Comparison of ENCODE assay signal across 16 cellular contexts in the genomic region with DNA sequence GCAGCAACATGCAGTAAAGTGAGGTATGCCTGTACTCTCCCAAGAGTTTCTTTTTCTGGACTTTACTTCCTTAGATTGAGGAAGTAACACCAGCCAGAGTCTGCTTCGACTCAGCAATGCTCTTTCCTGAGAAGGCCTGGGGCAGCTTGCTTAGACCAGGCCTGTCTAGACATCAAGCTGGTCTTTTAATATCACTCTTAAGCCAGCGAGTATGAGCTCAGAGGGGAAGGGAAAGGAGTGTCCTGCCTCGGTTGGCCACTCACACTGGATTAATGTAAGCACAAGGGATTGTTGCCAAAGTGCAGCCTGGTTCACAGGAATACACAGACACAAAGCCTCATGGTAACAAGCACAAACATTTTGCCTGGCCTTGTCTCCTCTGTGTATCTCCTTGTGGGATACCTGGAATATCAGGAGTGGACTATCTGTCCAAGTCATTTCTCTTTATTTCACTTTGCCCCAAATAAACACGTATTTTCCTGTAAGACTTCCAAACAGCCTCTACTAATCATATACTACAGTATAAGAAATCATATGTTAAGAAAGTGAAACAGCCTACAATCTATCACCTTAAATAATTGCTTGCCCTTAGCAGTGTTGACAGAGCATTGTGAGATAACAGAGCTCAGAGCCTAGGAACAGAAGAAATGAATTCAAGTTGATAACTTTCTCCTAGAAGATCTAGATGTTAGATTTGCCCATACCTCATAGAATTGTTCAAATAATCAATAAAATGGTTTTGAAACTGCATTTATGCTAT.
DNase-seq lines count a peak whose midpoint lies in the region; ATAC-seq and TF ChIP-seq lines count a peak whose summit lies in the region.
"Had no signal": no experiment of that assay in that cellular context is flagged by ENCODE, and none has a peak within 500 bp of the region (broad histone marks: within the 10 kb centered on the region; RNA-seq: fewer than 3 reads in every experiment).

No MANE protein-coding gene starts in this region.

- intact Hi-C loops in CD4-positive, alpha-beta T cell (cut with DNase I, micrococcal nuclease) = no loop called here

- H3K9me2 ChIP-seq in MM.1S (replicated peaks; ENCODE audit: insufficient read depth, low read length) = no peaks in the 10 kb centered on the region

- H3K9me3 Mint-ChIP-seq in CD4-positive, alpha-beta T cell = peaks cover 5% of the 10 kb centered on the region
- H3K9me3 Mint-ChIP-seq in activated T-cell treated with anti-CD3 and anti-CD28 coated beads, Interleukin-2, amount 50 U/mL, for 72 hours = peaks cover 0 to under 1% of the 10 kb centered on the region in 2 donors

- no peak for TF ChIP-seq CTCF in OCI-LY3 (IDR thresholded peaks at IDR 0.05; ENCODE audit: low read depth, low read length)
- TF ChIP-seq CTCF in CD4-positive, alpha-beta T cell (IDR thresholded peaks at IDR 0.05) = no peak
- TF ChIP-seq CTCF in MM.1S (IDR thresholded peaks at IDR 0.05; ENCODE audit: low read length) = no peak

- H3K9me3 ChIP-seq in OCI-LY3 (ENCODE audit: insufficient read depth, low read length) (no peaks in the 10 kb centered on the region; the same call in 1 of the 2 replicates), MM.1S (replicated peaks; ENCODE audit: insufficient read depth, low read length) (no peaks in the 10 kb centered on the region)
- no peaks in the 10 kb centered on the region for H3K9me3 ChIP-seq in CD4-positive, alpha-beta T cell (ENCODE audit: control insufficient read depth, low read length)

- ATAC-seq in HG03175 (IDR thresholded peaks at IDR 0.05; ENCODE audit: unreplicated experiment) (peak; percentile 51), HG02798 (IDR thresholded peaks at IDR 0.05; ENCODE audit: poor library complexity, unreplicated experiment) (no peak)
- no peak for ATAC-seq in CD4-positive, alpha-beta T cell (ENCODE audit: poor library complexity)
- ATAC-seq in activated T-cell treated with anti-CD3 and anti-CD28 coated beads, Interleukin-2, amount 50 U/mL, for 72 hours (replicated peaks in 1 of 2) = no peak
- ATAC-seq: activated CD8-positive, alpha-beta memory T cell treated with anti-CD3 and anti-CD28 coated beads, Interleukin-2, amount 10 ng/mL, durations not matched to agents 7 days and 5 days; K562 had no signal

- no peak overlapping the region for H3K4me2 ChIP-seq in OCI-LY3 (ENCODE audit: low read length)
- H3K4me2 ChIP-seq in MM.1S (ENCODE audit: low read depth, low read length) = no peak overlapping the region

- H3K79me2 ChIP-seq in OCI-LY3 (ENCODE audit: low read length) (no peaks in the 10 kb centered on the region), MM.1S (ENCODE audit: low read length) (no peaks in the 10 kb centered on the region)

- POLR2A ChIA-PET in CD4-positive, alpha-beta T cell (lab: Charles Lee) = no interaction called here

- H3K36me3 Mint-ChIP-seq in CD4-positive, alpha-beta T cell (ENCODE audit: low read depth) = no peaks in the 10 kb centered on the region
- no peaks in the 10 kb centered on the region for H3K36me3 Mint-ChIP-seq in activated T-cell treated with anti-CD3 and anti-CD28 coated beads, Interleukin-2, amount 50 U/mL, for 72 hours (ENCODE audit: insufficient read depth in 2 of 2)
- H3K36me3 Mint-ChIP-seq: activated CD8-positive, alpha-beta memory T cell treated with anti-CD3 and anti-CD28 coated beads, Interleukin-2, amount 10 ng/mL, durations not matched to agents 7 days and 5 days; CD14-positive monocyte had no signal

- H3K4me3 ChIP-seq in OCI-LY3 (ENCODE audit: low read length) = no peak overlapping the region
- no peak overlapping the region for H3K4me3 ChIP-seq in MM.1S (ENCODE audit: low read length)
- H3K4me3 ChIP-seq: K562, skin epidermis had no signal

- no peak overlapping the region for H3K9ac ChIP-seq in OCI-LY3 (ENCODE audit: low read length)
- H3K9ac ChIP-seq in MM.1S (ENCODE audit: low read length) = no peak overlapping the region

- no peaks in the 10 kb centered on the region for H3F3A ChIP-seq in MM.1S (ENCODE audit: insufficient read depth, low read length)

- H3K27me3 ChIP-seq in OCI-LY3 (ENCODE audit: low read depth, low read length) (no peaks in the 10 kb centered on the region), MM.1S (replicated peaks; ENCODE audit: insufficient read depth, low read length) (no peaks in the 10 kb centered on the region)
- no peaks in the 10 kb centered on the region for H3K27me3 ChIP-seq in CD4-positive, alpha-beta T cell (ENCODE audit: control insufficient read depth, insufficient read depth, low read length)

- peak; percentile 8 for DNase-seq in foreskin melanocyte
- DNase-seq in renal cortical epithelial cell (ENCODE audit: low read depth) = peak; percentile 30
- no peak for DNase-seq in CD4-positive, alpha-beta T cell
- DNase-seq in MM.1S = no peak
- no peak for DNase-seq in activated T-cell treated with anti-CD3 and anti-CD28 coated beads, Interleukin-2, amount 50 U/mL, for 72 hours
- DNase-seq: activated CD8-positive, alpha-beta memory T cell treated with anti-CD3 and anti-CD28 coated beads, Interleukin-2, amount 10 ng/mL, durations not matched to agents 7 days and 5 days; activated naive CD4-positive, alpha-beta T cell treated with anti-CD3 and anti-CD28 coated beads for 36 hours; midbrain; NCI-H446 treated with DMSO at 0.1 percent for 48 hours had no signal

- H3K4me1 Mint-ChIP-seq in CD4-positive, alpha-beta T cell (ENCODE audit: low read depth) = no peaks in the 10 kb centered on the region
- H3K4me1 Mint-ChIP-seq in activated T-cell treated with anti-CD3 and anti-CD28 coated beads, Interleukin-2, amount 50 U/mL, for 72 hours (ENCODE audit: low read depth) = no peaks in the 10 kb centered on the region
- H3K4me1 Mint-ChIP-seq: activated CD8-positive, alpha-beta memory T cell treated with anti-CD3 and anti-CD28 coated beads, Interleukin-2, amount 10 ng/mL, durations not matched to agents 7 days and 5 days; CD14-positive monocyte had no signal

- H3K4me3 Mint-ChIP-seq in CD4-positive, alpha-beta T cell = no peak overlapping the region
- H3K4me3 Mint-ChIP-seq in activated T-cell treated with anti-CD3 and anti-CD28 coated beads, Interleukin-2, amount 50 U/mL, for 72 hours = no peak overlapping the region
- H3K4me3 Mint-ChIP-seq: activated CD8-positive, alpha-beta memory T cell treated with anti-CD3 and anti-CD28 coated beads, Interleukin-2, amount 10 ng/mL, durations not matched to agents 7 days and 5 days; activated naive CD4-positive, alpha-beta T cell treated with anti-CD3 and anti-CD28 coated beads for 36 hours; CD14-positive monocyte; stimulated activated naive CD8-positive, alpha-beta T cell treated with anti-CD3 and anti-CD28 coated beads, Interleukin-15, Interleukin-2, amounts not matched to agents 100 ng/mL and 50 ng/mL, for 24 hours had no signal

- H4K20me1 ChIP-seq in OCI-LY3 (ENCODE audit: insufficient read depth, low read length) (no peaks in the 10 kb centered on the region), MM.1S (ENCODE audit: insufficient read depth, low read length) (no peaks in the 10 kb centered on the region)

- H3K4me1 ChIP-seq in OCI-LY3 (ENCODE audit: low read length) = peaks cover 9% of the 10 kb centered on the region
- no peaks in the 10 kb centered on the region for H3K4me1 ChIP-seq in MM.1S (ENCODE audit: low read length)

- peaks cover 23% of the 10 kb centered on the region for H3K27me3 Mint-ChIP-seq in CD4-positive, alpha-beta T cell
- no peaks in the 10 kb centered on the region for H3K27me3 Mint-ChIP-seq in activated T-cell treated with anti-CD3 and anti-CD28 coated beads, Interleukin-2, amount 50 U/mL, for 72 hours (ENCODE audit: low read depth)

- H3K27ac Mint-ChIP-seq in CD4-positive, alpha-beta T cell = no peak overlapping the region
- no peak overlapping the region for H3K27ac Mint-ChIP-seq in activated T-cell treated with anti-CD3 and anti-CD28 coated beads, Interleukin-2, amount 50 U/mL, for 72 hours
- H3K27ac Mint-ChIP-seq: activated CD8-positive, alpha-beta memory T cell treated with anti-CD3 and anti-CD28 coated beads, Interleukin-2, amount 10 ng/mL, durations not matched to agents 7 days and 5 days; activated naive CD4-positive, alpha-beta T cell treated with anti-CD3 and anti-CD28 coated beads for 36 hours; CD14-positive monocyte; stimulated activated naive CD8-positive, alpha-beta T cell treated with anti-CD3 and anti-CD28 coated beads, Interleukin-15, Interleukin-2, amounts not matched to agents 100 ng/mL and 50 ng/mL, for 24 hours had no signal

- H3K27ac ChIP-seq in OCI-LY3 (ENCODE audit: low read length) = no peak overlapping the region
- H3K27ac ChIP-seq in CD4-positive, alpha-beta T cell (ENCODE audit: low read depth, low read length) = no peak overlapping the region
- no peak overlapping the region for H3K27ac ChIP-seq in MM.1S (ENCODE audit: low read length)
- H3K27ac ChIP-seq: skin epidermis had no signal

- CTCF ChIA-PET in CD4-positive, alpha-beta T cell (lab: Charles Lee) = no interaction called here

- peak overlapping the region; percentile 31; the same call in 1 of the 2 replicates for H2AFZ ChIP-seq in OCI-LY3 (ENCODE audit: low read depth, low read length)
- no peak overlapping the region for H2AFZ ChIP-seq in MM.1S (ENCODE audit: low read length)

- H3K36me3 ChIP-seq in OCI-LY3 (replicated peaks; ENCODE audit: low read depth, low read length) (no peaks in the 10 kb centered on the region), MM.1S (replicated peaks; ENCODE audit: insufficient read depth, low read length) (no peaks in the 10 kb centered on the region)

Comparison
In these comparisons a context has a peak if more than half of its experiments do, and no peak if none do; other contexts are left out.
1. DNase-seq: peak in foreskin melanocyte (single experiment) and renal cortical epithelial cell (single experiment); none in CD4-positive, alpha-beta T cell (0 of 10), MM.1S (single experiment) and activated T-cell treated with anti-CD3 and anti-CD28 coated beads, Interleukin-2, amount 50 U/mL, for 72 hours (0 of 2).